In genomic region chr13:78978381-78978998, GRCh38 we compare ENCODE assay signal across 8 cellular contexts.
A peak's percentile ranks its signal among the peaks of the same experiment; 100 is the strongest.
DNase-seq lines count a peak whose midpoint lies in the region; ATAC-seq and TF ChIP-seq lines count a peak whose summit lies in the region.

No MANE protein-coding gene starts in this region.

- H2AFZ ChIP-seq in trophoblast cell (ENCODE audit: insufficient read depth, low read length, poor library complexity): no peak overlapping the region

- H3K4me2 ChIP-seq in trophoblast cell (ENCODE audit: low read length): no peak overlapping the region

- TF ChIP-seq CTCF in WI38 (IDR thresholded peaks at IDR 0.05; ENCODE audit: low read depth, low read length): peak; percentile 51; the same call in 1 of the 2 replicates

- no peaks in the 10 kb centered on the region for H3K27me3 ChIP-seq in trophoblast cell (ENCODE audit: insufficient read depth, low read length)

- H3K23ac ChIP-seq in trophoblast cell (ENCODE audit: low read length): no peak overlapping the region

- H3K4me1 ChIP-seq in trophoblast cell (ENCODE audit: control insufficient read depth in 1 of 2, insufficient read depth in 2 of 2, low read length in 2 of 2): no peaks in the 10 kb centered on the region

- H3K27ac ChIP-seq in trophoblast cell (ENCODE audit: low read depth, low read length): no peak overlapping the region

- H3K4ac ChIP-seq in trophoblast cell (ENCODE audit: low read depth, low read length): no peak overlapping the region

- no peak overlapping the region for H4K91ac ChIP-seq in trophoblast cell (ENCODE audit: low read depth, low read length)

- H3K18ac ChIP-seq in trophoblast cell (ENCODE audit: low read length): no peak overlapping the region

- no CpG with 5 or more reads among the region's 2 CpGs for WGBS in trophoblast cell (ENCODE audit: extremely low coverage, insufficient coverage, insufficient read length)

- DNase-seq in DMS153 (lab: John Stamatoyannopoulos, UW) (peak; percentile 77), NCI-H187 treated with DMSO at 0.1 percent for 48 hours (lab: John Stamatoyannopoulos, UW) (peak; percentile 40), fibroblast of the conjunctiva (ENCODE audit: low read depth) (peak; percentile 42), trophoblast cell (peak; percentile 41 to 85)
- DNase-seq in effector CD8-positive, alpha-beta T cell (lab: John Stamatoyannopoulos, UW): no peak

- no peak overlapping the region for H4K8ac ChIP-seq in trophoblast cell (ENCODE audit: low read depth, low read length)

- H3K79me1 ChIP-seq in trophoblast cell (ENCODE audit: low read length): no peaks in the 10 kb centered on the region

- no peak overlapping the region for H3K14ac ChIP-seq in trophoblast cell (ENCODE audit: low read length)

- H3K36me3 ChIP-seq in trophoblast cell (ENCODE audit: control insufficient read depth in 1 of 2, insufficient read depth in 2 of 2, low read length in 2 of 2): no peaks in the 10 kb centered on the region

- no peak overlapping the region for H4K12ac ChIP-seq in trophoblast cell (ENCODE audit: low read depth, low read length)

- H3K79me2 ChIP-seq in trophoblast cell (ENCODE audit: control insufficient read depth, insufficient read depth, low read length, poor library complexity): no peaks in the 10 kb centered on the region

- ATAC-seq in GM18907 (IDR thresholded peaks at IDR 0.05; ENCODE audit: unreplicated experiment): peak; percentile 96
- ATAC-seq in HG03060 (IDR thresholded peaks at IDR 0.05; ENCODE audit: low read depth, unreplicated experiment): peak; percentile 97

- no peak overlapping the region for H3K4me3 ChIP-seq in WI38 (ENCODE audit: low read depth, low read length)
- H3K4me3 ChIP-seq in trophoblast cell (ENCODE audit: low read depth, low read length): no peak overlapping the region

- no peaks in the 10 kb centered on the region for H3K9me3 ChIP-seq in trophoblast cell (ENCODE audit: insufficient read depth, low read depth, low read length)

- no peak overlapping the region for H2BK12ac ChIP-seq in trophoblast cell (ENCODE audit: low read length)

- H2BK120ac ChIP-seq in trophoblast cell (ENCODE audit: insufficient read depth, low read length, poor library complexity): no peak overlapping the region

- H2BK5ac ChIP-seq in trophoblast cell (ENCODE audit: low read depth, low read length, poor library complexity): no peak overlapping the region

- no peak overlapping the region for H3K9ac ChIP-seq in trophoblast cell (ENCODE audit: low read length)

- no peak overlapping the region for H2AK5ac ChIP-seq in trophoblast cell (ENCODE audit: low read length)
